9 cellular contexts compared by ENCODE assay signal in the genomic region with DNA sequence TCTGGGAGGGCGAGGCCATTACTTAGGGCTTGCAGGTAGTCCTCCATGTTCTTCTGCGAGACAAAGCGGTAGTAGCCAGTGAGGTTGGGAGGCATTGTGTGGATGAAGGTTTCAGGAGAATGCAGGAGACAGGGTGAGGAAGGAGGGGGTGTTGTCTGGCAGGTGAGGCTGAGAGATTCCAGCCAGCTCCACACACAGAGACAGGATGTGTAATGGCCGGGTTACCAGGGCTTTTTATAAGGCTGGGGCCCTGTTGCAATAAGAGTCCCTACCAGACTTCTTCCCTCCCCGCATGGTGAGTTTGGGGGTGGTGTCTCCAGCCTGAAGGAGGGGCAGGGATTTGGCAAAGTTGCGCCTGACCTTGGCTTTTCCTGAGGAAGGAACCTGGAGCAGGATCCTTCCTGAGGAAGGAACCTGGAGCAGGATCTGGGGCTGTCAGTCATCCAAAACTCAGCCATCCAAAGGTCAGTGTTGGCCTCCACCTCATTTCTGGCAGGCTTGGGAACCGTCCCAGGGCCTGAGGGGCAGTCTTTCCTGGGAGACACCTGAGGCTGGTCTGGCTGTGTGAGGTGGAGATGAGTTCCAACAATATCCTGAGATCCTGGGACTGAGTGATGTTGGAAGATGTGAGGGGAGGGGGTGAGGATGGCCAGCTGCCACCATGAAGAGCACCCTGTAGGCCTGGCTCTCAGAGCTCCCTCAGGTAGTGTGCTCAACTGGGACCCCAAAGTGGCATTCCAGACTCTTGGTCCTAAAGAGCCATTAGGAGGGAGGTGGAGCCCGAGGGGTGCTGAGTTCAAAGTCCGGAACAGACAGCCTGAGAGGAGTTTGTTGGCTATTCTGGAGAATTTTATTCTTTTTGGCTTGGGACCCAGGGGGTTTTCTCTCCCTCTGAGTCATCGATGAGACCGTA. TPM values are rescaled to one million over a fixed set of nuclear protein-coding genes. Genes with fewer than 3 reads are reported as not detected.
A peak's percentile ranks its signal among the peaks of the same experiment; 100 is the strongest.
DNase-seq lines count a peak whose midpoint lies in the region; ATAC-seq and TF ChIP-seq lines count a peak whose summit lies in the region.
"Had no signal": no experiment of that assay in that cellular context is flagged by ENCODE, and none has a peak within 500 bp of the region (broad histone marks: within the 10 kb centered on the region; RNA-seq: fewer than 3 reads in every experiment).

Gene RBP5 (minus strand): TSS at position 209 of the 913 bp plus-strand sequence. CDS start 114 bp downstream, at position 95.

- CTCF ChIA-PET in activated CD4-positive, alpha-beta memory T cell treated with anti-CD3 and anti-CD28 coated beads for 36 hours (lab: Charles Lee): interaction anchor here (1.0 to 1.1 kb wide), 2 partner anchors 16 to 111 kb away, joined by 3 to 5 read pairs; partner anchors contain the start of gene LPCAT3

- H3K36me3 Mint-ChIP-seq in activated CD4-positive, alpha-beta memory T cell treated with anti-CD3 and anti-CD28 coated beads for 36 hours: no peaks in the 10 kb centered on the region

- no peak for TF ChIP-seq CTCF in spleen (IDR thresholded peaks at IDR 0.05 in 8 of 11, conservative IDR thresholded peaks at IDR 0.05 in 3 of 11)

- peak within 1 kb of the TSS; percentile 91 for H3K4me3 ChIP-seq in iPS-18c (ENCODE audit: insufficient read depth, low read depth, low read length)
- peak within 1 kb of the TSS; percentile 56 to 80 (median 62) for H3K4me3 ChIP-seq in spleen

- peaks cover 0 to 76% (median 39%) of the 10 kb centered on the region in 6 donors for H3K4me1 ChIP-seq in spleen

- intact Hi-C loops in activated CD4-positive, alpha-beta memory T cell treated with anti-CD3 and anti-CD28 coated beads for 36 hours (cut with micrococcal nuclease): no loop called here
- intact Hi-C loops in spleen (cut with DNase I; ENCODE audit: low total_unique reads): no loop called here

- ATAC-seq in HG02610 (IDR thresholded peaks at IDR 0.05; ENCODE audit: unreplicated experiment) (no peak), GM18867 (IDR thresholded peaks at IDR 0.05; ENCODE audit: unreplicated experiment) (no peak)

- peak within 1 kb of the TSS; percentile 87 for H3K4me3 Mint-ChIP-seq in activated CD4-positive, alpha-beta memory T cell treated with anti-CD3 and anti-CD28 coated beads for 36 hours

- no peak for TF ChIP-seq POLR2A in spleen (IDR thresholded peaks at IDR 0.05)

- peak within 1 kb of the TSS; percentile 74 to 89 (median 84) for H3K27ac ChIP-seq in spleen

- POLR2A ChIA-PET in activated CD4-positive, alpha-beta memory T cell treated with anti-CD3 and anti-CD28 coated beads for 36 hours (lab: Charles Lee): no interaction called here

- H3K4me1 Mint-ChIP-seq in activated CD4-positive, alpha-beta memory T cell treated with anti-CD3 and anti-CD28 coated beads for 36 hours (ENCODE audit: low read depth): peaks cover 28% of the 10 kb centered on the region

- H3K27me3 Mint-ChIP-seq in activated CD4-positive, alpha-beta memory T cell treated with anti-CD3 and anti-CD28 coated beads for 36 hours: no peaks in the 10 kb centered on the region

- H3K9me3 ChIP-seq in iPS-18c (ENCODE audit: control insufficient read depth, insufficient read depth, low read length): no peaks in the 10 kb centered on the region
- no peaks in the 10 kb centered on the region for H3K9me3 ChIP-seq in spleen

- peaks cover 0 to 27% (median 0%) of the 10 kb centered on the region in 7 donors for H3K27me3 ChIP-seq in spleen (replicated peaks in 1 of 7)

- peaks cover 0 to 14% (median 8%) of the 10 kb centered on the region in 6 donors for H3K36me3 ChIP-seq in spleen

- WGBS in spleen, 5 donors: 37 to 64% (median 51%) methylated on average over 11 of the region's 11 CpGs

- DNase-seq in HT-29 (ENCODE audit: low spot score) (peak; percentile 5), spleen (peak; percentile 77), KG1 (lab: John Stamatoyannopoulos, UW) (no peak), activated gamma-delta T cell treated with Interleukin-2 at 50 U/mL for 16 hours (no peak)
- DNase-seq in activated CD4-positive, alpha-beta memory T cell treated with anti-CD3 and anti-CD28 coated beads for 36 hours: no peak

- peak within 1 kb of the TSS; percentile 65 for H3K27ac Mint-ChIP-seq in activated CD4-positive, alpha-beta memory T cell treated with anti-CD3 and anti-CD28 coated beads for 36 hours

- H3K9me3 Mint-ChIP-seq in activated CD4-positive, alpha-beta memory T cell treated with anti-CD3 and anti-CD28 coated beads for 36 hours: no peaks in the 10 kb centered on the region

RNA-seq across cellular contexts. Expression of gene RBP5, which starts in this region (rescaled TPM):
- 0.41 TPM in 1 of 2 replicates, not detected in the other for total RNA-seq in HT-29 (2014; rRNA removed; shearing (Covaris generic))
- total RNA-seq in activated CD4-positive, alpha-beta memory T cell treated with anti-CD3 and anti-CD28 coated beads for 36 hours: under 1 TPM in 1 of 2 experiments, not detected in 1; 0.21 TPM
- 100 to 1,000 TPM in 5 of 7 donors, 10 to 100 TPM in 2; 55.5 to 158 (median 106) TPM for total RNA-seq in spleen
- polyA plus RNA-seq in spleen: 100 to 1,000 TPM in 1 of 3 donors, 10 to 100 TPM in 2; 93.2 to 170 (median 97.7) TPM
- total RNA-seq: LHCN-M2 had no signal

Comparison
In these comparisons a context has a peak if more than half of its experiments do, and no peak if none do; other contexts are left out.
1. RNA of gene RBP5 (total RNA-seq): 55.5 to 158 TPM in spleen; 0.41 TPM in HT-29 and 0.21 TPM in activated CD4-positive, alpha-beta memory T cell treated with anti-CD3 and anti-CD28 coated beads for 36 hours; every median in the first group is over 10 times any median in the second.
2. Peak in DNase-seq in HT-29; RNA of the gene not detected or under 1 TPM.